In the genomic region with DNA sequence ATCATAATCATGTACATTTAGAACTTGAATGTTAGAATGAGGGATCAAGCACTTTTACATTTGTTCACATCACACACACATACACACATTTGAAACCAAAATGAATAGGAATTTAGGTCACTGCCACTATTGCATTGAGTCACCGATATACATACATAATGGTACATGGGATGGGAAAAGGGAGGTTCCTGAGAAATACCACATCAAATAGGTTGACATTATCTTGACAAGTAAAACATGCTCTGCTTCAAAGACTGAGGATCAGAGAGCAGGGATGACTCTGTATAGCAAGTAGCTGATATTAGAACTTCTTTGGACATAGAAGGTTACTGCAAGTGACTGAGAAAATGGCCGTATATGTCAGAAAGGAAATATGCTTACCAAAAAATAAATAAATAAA, we compare ENCODE assay signal across 32 cellular contexts.
"Had no signal": no experiment of that assay in that cellular context is flagged by ENCODE, and none has a peak within 500 bp of the region (broad histone marks: within the 10 kb centered on the region; RNA-seq: fewer than 3 reads in every experiment).

No MANE protein-coding gene starts in this region.

- ATAC-seq: activated CD8-positive, alpha-beta T cell treated with anti-CD3 and anti-CD28 coated beads for 36 hours; activated naive CD4-positive, alpha-beta T cell treated with anti-CD3 and anti-CD28 coated beads, Interleukin-2, amount 50 U/mL, for 72 hours; activated T-cell treated with anti-CD3 and anti-CD28 coated beads, Interleukin-2, amount 50 U/mL, for 4 hours; activated T-cell treated with anti-CD3 and anti-CD28 coated beads, Interleukin-2, amount 50 U/mL, for 72 hours; activated T-helper 17 cell treated with anti-CD3 and anti-CD28 coated beads, Interleukin-2, amount 50 U/mL, for 72 hours; body of pancreas; T-helper 17 cell had no signal

- H3K4me1 ChIP-seq: adrenal gland, body of pancreas, breast epithelium had no signal

- H3K36me3 ChIP-seq: adrenal gland, brain microvascular endothelial cell, breast epithelium had no signal

- DNase-seq: activated B cell treated with CpG ODN at 0.5 μM for 24 hours; activated CD4-positive, alpha-beta memory T cell treated with anti-CD3 and anti-CD28 coated beads for 36 hours; activated CD4-positive, alpha-beta T cell treated with anti-CD3 and anti-CD28 coated beads for 4 hours; activated CD4-positive, alpha-beta T cell treated with anti-CD3 and anti-CD28 coated beads, Interleukin-2, amount 10 ng/mL, durations not matched to agents 24 days and 14 days; activated CD4-positive, alpha-beta T cell treated with anti-CD3 and anti-CD28 coated beads, Interleukin-2, amount 50 U/mL, for 1 hour; activated CD4-positive, alpha-beta T cell treated with anti-CD3 and anti-CD28 coated beads, Interleukin-2, amount 50 U/mL, for 4 hours; activated CD4-positive, CD25-positive, alpha-beta regulatory T cell treated with anti-CD3 and anti-CD28 coated beads, Interleukin-2, amount 50 U/mL, for 72 hours; activated CD8-positive, alpha-beta memory T cell treated with anti-CD3 and anti-CD28 coated beads, Interleukin-2, amount 50 U/mL, for 4 hours; activated CD8-positive, alpha-beta T cell treated with anti-CD3 and anti-CD28 coated beads for 36 hours; activated effector memory CD4-positive, alpha-beta T cell treated with anti-CD3 and anti-CD28 coated beads, Interleukin-2, amount 50 U/mL, for 16 hours; activated gamma-delta T cell treated with Interleukin-2 at 50 U/mL for 16 hours; activated naive CD4-positive, alpha-beta T cell; activated naive CD4-positive, alpha-beta T cell treated with anti-CD3 and anti-CD28 coated beads for 36 hours; activated naive CD4-positive, alpha-beta T cell treated with anti-CD3 and anti-CD28 coated beads, Interleukin-2, amount 50 U/mL, for 16 hours; activated naive CD8-positive, alpha-beta T cell treated with anti-CD3 and anti-CD28 coated beads for 36 hours; activated T-cell treated with anti-CD3 and anti-CD28 coated beads for 4 hours; activated T-cell treated with anti-CD3 and anti-CD28 coated beads, Interleukin-2, amount 50 U/mL, for 1 hour; activated T-cell treated with anti-CD3 and anti-CD28 coated beads, Interleukin-2, amount 50 U/mL, for 4 hours; activated T-cell treated with anti-CD3 and anti-CD28 coated beads, Interleukin-2, amount 50 U/mL, for 72 hours; adrenal gland; amniotic stem cell; aorta; body of pancreas; brain microvascular endothelial cell; central memory CD4-positive, alpha-beta T cell; T-helper 17 cell had no signal

- H3K27ac ChIP-seq: adrenal gland, body of pancreas, brain microvascular endothelial cell, breast epithelium, VCaP had no signal

- H3K9me3 ChIP-seq: adrenal gland, body of pancreas had no signal

- H3K27me3 ChIP-seq: adrenal gland, body of pancreas, brain microvascular endothelial cell, breast epithelium had no signal

- FAIRE-seq: astrocyte, TTC549 had no signal

- H3K4me3 ChIP-seq: adrenal gland, body of pancreas, breast epithelium had no signal
